8 cellular contexts compared by ENCODE assay signal in the genomic region with DNA sequence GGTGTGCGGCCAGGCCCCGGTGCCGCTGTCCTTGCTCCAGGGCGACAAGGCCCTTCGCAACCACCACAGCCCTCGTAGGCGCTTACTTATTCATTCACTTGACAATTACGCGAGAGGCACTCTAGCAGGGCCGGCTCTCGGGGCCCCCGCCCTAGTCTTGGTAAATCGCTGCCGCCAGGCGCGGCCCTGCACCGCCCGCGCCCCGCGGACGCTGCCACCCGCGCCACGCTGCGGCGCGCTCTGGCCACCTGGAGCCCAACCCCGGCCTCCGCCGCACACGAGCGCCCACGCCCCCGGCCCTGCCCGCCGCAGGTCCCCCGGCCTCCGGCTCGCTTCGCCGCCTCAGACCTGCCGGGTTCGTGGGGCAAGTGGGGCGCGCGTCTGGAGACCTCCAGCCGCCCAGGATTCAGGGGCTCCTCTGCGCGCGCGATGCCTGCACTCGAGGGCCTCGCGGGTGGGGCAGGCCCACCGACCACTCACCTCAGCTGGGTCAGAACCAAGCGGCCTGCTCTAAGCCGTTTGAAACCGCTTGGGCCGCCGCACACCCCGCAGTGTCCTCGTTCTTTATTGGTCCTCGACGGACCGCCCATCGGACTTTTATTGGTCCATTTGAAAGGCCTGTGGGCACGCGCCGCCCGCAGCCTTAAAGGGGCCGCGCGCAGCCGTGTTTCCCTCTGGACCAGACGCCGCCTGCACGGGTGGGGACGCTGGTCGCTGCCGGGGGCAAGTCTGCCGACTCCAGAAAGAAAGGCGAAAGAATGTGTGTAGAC. TPM values are rescaled to one million over a fixed set of nuclear protein-coding genes. Genes with fewer than 3 reads are reported as not detected.
A peak's percentile ranks its signal among the peaks of the same experiment; 100 is the strongest.
DNase-seq lines count a peak whose midpoint lies in the region; ATAC-seq and TF ChIP-seq lines count a peak whose summit lies in the region.

A gene (minus strand): TSS at position 541 of the 770 bp plus-strand sequence. CDS start 25,049 bp downstream, outside the sequence.

- no peaks in the 10 kb centered on the region for H3K36me3 ChIP-seq in ovary
- no peaks in the 10 kb centered on the region for H3K36me3 ChIP-seq in thymus (ENCODE audit: control insufficient read depth, insufficient read depth)

- H3K4me1 ChIP-seq in ovary (ENCODE audit: insufficient read depth), result peaks cover 2% of the 10 kb centered on the region
- H3K4me1 ChIP-seq in thymus (ENCODE audit: control insufficient read depth, insufficient read depth, low read length), result peaks cover 5% of the 10 kb centered on the region

- H3K9me3 ChIP-seq in ovary, result no peaks in the 10 kb centered on the region
- H3K9me3 ChIP-seq in thymus (ENCODE audit: control insufficient read depth), result no peaks in the 10 kb centered on the region

- no peak for TF ChIP-seq EP300 in ovary (IDR thresholded peaks at IDR 0.05)

- 0 to 1% (median 1%) methylated on average over 68 to 83 of the region's 83 CpGs for WGBS in ovary, 3 donors
- WGBS in thymus, result under 1% methylated on average over 83 of the region's 83 CpGs

- intact Hi-C loops in Right ventricle myocardium superior (cut with DNase I), result no loop called here
- intact Hi-C loops in ovary (cut with DNase I), result no loop called here

- TF ChIP-seq CTCF in GM12864 (IDR thresholded peaks at IDR 0.05; ENCODE audit: low read depth, low read length, missing control alignments) (no peak), ovary (IDR thresholded peaks at IDR 0.05) (peak in 1 of 3 donors; percentile 9)

- peak; percentile 75 for DNase-seq in GM12864 (ENCODE audit: low read depth)
- peak; percentile 92 for DNase-seq in NCI-H1105 (lab: John Stamatoyannopoulos, UW)
- DNase-seq in SW 1271 (lab: John Stamatoyannopoulos, UW), result peak; percentile 72 to 87
- DNase-seq in activated naive CD8-positive, alpha-beta T cell treated with anti-CD3 and anti-CD28 coated beads, Interleukin-2, amount 50 U/mL, for 16 hours (ENCODE audit: low read depth, low spot score), result peak; percentile 72
- peak; percentile 95 for DNase-seq in Right ventricle myocardium superior
- DNase-seq in ovary, result peak; percentile 87 to 93 (median 90)

- H3K27ac ChIP-seq in ovary (peak within 1 kb of the TSS; percentile 57 to 63), thymus (ENCODE audit: low read depth) (peak within 1 kb of the TSS; percentile 53)

- no peaks in the 10 kb centered on the region for H3K27me3 ChIP-seq in ovary
- H3K27me3 ChIP-seq in thymus (ENCODE audit: control insufficient read depth, insufficient read depth), result no peaks in the 10 kb centered on the region

- H3K4me3 ChIP-seq in GM12864 (ENCODE audit: low read depth, low read length), result peak within 1 kb of the TSS; percentile 86
- H3K4me3 ChIP-seq in ovary, result peak within 1 kb of the TSS; percentile 89
- peak within 1 kb of the TSS; percentile 80 for H3K4me3 ChIP-seq in thymus (ENCODE audit: low read length)

- TF ChIP-seq POLR2A in ovary (IDR thresholded peaks at IDR 0.05), result peak; percentile 55

- peak; percentile 95 for ATAC-seq in HG02623 (IDR thresholded peaks at IDR 0.05; ENCODE audit: unreplicated experiment)
- ATAC-seq in Right ventricle myocardium superior (ENCODE audit: poor library complexity), result peak; percentile 99

RNA-seq across cellular contexts. Expression of the gene that starts here (rescaled TPM):
- total RNA-seq in Right ventricle myocardium superior (69.4 TPM), ovary (100 to 1,000 TPM in 3 of 7 donors, 10 to 100 TPM in 4; 27.6 to 110 (median 94.6) TPM)
- polyA plus RNA-seq in ovary (10 to 100 TPM; 25.8 to 62.2 TPM), thymus (11.2 TPM)

Comparison
In these comparisons a context has a peak if more than half of its experiments do, and no peak if none do; other contexts are left out.
1. Peak in every context shown above with its lines: DNase-seq, ATAC-seq, H3K4me3 ChIP-seq and H3K27ac ChIP-seq.